Comparison of ENCODE assay signal across 1 cellular context in the genomic region with DNA sequence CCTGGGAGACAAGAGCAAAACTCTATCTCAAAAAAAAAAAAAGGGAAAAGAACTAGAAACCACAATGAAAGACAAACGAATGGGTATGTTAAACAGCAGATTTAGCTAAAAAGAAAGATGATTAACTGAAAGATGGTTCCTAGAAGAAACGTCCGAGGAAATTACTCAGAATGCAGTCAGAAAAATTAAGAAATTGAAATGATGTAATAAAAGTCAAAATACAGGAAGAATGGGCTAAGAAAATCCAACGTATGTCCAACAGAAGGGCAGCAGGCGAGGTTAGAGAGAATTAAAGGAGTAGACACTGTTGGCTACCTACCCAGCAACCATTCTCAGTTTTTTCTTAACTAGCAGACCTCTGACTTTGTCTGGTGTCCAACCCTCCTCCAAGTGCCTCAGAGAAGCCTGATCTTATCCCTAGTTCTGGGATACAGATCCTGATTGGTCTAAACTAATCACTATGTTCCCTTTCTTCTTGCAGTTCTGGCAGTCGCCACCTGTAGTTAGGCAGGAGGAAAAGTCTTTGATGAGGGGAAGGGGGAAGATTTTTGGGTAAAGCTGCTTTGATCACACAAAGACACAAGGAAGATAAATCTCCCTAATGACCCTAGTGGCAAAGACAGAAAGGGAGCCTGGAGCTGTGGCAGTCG.
TF ChIP-seq lines count a peak whose summit lies in the region.

No MANE protein-coding gene starts in this region.

TF ChIP-seq in GM23338, 12 proteins besides CTCF, POLR2A, EP300 and RAD21 (continued from another document):
- TF ChIP-seq, protein P1, sequence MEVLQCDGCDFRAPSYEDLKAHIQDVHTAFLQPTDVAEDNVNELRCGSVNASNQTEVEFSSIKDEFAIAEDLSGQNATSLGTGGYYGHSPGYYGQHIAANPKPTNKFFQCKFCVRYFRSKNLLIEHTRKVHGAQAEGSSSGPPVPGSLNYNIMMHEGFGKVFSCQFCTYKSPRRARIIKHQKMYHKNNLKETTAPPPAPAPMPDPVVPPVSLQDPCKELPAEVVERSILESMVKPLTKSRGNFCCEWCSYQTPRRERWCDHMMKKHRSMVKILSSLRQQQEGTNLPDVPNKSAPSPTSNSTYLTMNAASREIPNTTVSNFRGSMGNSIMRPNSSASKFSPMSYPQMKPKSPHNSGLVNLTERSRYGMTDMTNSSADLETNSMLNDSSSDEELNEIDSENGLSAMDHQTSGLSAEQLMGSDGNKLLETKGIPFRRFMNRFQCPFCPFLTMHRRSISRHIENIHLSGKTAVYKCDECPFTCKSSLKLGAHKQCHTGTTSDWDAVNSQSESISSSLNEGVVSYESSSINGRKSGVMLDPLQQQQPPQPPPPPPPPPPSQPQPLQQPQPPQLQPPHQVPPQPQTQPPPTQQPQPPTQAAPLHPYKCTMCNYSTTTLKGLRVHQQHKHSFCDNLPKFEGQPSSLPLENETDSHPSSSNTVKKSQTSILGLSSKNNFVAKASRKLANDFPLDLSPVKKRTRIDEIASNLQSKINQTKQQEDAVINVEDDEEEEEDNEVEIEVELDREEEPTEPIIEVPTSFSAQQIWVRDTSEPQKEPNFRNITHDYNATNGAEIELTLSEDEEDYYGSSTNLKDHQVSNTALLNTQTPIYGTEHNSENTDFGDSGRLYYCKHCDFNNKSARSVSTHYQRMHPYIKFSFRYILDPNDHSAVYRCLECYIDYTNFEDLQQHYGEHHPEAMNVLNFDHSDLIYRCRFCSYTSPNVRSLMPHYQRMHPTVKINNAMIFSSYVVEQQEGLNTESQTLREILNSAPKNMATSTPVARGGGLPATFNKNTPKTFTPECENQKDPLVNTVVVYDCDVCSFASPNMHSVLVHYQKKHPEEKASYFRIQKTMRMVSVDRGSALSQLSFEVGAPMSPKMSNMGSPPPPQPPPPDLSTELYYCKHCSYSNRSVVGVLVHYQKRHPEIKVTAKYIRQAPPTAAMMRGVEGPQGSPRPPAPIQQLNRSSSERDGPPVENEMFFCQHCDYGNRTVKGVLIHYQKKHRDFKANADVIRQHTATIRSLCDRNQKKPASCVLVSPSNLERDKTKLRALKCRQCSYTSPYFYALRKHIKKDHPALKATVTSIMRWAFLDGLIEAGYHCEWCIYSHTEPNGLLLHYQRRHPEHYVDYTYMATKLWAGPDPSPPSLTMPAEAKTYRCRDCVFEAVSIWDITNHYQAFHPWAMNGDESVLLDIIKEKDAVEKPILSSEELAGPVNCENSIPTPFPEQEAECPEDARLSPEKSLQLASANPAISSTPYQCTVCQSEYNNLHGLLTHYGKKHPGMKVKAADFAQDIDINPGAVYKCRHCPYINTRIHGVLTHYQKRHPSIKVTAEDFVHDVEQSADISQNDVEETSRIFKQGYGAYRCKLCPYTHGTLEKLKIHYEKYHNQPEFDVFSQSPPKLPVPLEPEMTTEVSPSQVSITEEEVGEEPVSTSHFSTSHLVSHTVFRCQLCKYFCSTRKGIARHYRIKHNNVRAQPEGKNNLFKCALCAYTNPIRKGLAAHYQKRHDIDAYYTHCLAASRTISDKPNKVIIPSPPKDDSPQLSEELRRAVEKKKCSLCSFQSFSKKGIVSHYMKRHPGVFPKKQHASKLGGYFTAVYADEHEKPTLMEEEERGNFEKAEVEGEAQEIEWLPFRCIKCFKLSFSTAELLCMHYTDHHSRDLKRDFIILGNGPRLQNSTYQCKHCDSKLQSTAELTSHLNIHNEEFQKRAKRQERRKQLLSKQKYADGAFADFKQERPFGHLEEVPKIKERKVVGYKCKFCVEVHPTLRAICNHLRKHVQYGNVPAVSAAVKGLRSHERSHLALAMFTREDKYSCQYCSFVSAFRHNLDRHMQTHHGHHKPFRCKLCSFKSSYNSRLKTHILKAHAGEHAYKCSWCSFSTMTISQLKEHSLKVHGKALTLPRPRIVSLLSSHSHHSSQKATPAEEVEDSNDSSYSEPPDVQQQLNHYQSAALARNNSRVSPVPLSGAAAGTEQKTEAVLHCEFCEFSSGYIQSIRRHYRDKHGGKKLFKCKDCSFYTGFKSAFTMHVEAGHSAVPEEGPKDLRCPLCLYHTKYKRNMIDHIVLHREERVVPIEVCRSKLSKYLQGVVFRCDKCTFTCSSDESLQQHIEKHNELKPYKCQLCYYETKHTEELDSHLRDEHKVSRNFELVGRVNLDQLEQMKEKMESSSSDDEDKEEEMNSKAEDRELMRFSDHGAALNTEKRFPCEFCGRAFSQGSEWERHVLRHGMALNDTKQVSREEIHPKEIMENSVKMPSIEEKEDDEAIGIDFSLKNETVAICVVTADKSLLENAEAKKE (CRISPR knock-in tag; IDR thresholded peaks at IDR 0.05) = no peak
- no peak for TF ChIP-seq ZNF331 (CRISPR knock-in tag; IDR thresholded peaks at IDR 0.05; ENCODE audit: low read depth)
- TF ChIP-seq EZH2 (IDR thresholded peaks at IDR 0.05; ENCODE audit: low read depth, unreplicated experiment) = no peak
- TF ChIP-seq REST (IDR thresholded peaks at IDR 0.05; ENCODE audit: unreplicated experiment) = no peak
- no peak for TF ChIP-seq STAT1 (IDR thresholded peaks at IDR 0.05; ENCODE audit: unreplicated experiment)
